ENCODE assay signal across 21 cellular contexts in genomic region chr7:138952791-138953190, GRCh38. TPM values are rescaled to one million over a fixed set of nuclear protein-coding genes. Genes with fewer than 3 reads are reported as not detected.
A peak's percentile ranks its signal among the peaks of the same experiment; 100 is the strongest.
DNase-seq lines count a peak whose midpoint lies in the region; ATAC-seq and TF ChIP-seq lines count a peak whose summit lies in the region.
"Had no signal": no experiment of that assay in that cellular context is flagged by ENCODE, and none has a peak within 500 bp of the region (broad histone marks: within the 10 kb centered on the region; RNA-seq: fewer than 3 reads in every experiment).

No MANE protein-coding gene starts in this region.

- H3K79me1 ChIP-seq in trophoblast cell (ENCODE audit: low read length), result peaks cover 4% of the 10 kb centered on the region

- no peak overlapping the region for H2BK12ac ChIP-seq in trophoblast cell (ENCODE audit: low read length)

- H3K4me3 ChIP-seq in foreskin fibroblast (ENCODE audit: low read depth in 1 of 2, low read length in 2 of 2) (no peak overlapping the region), trophoblast cell (ENCODE audit: low read depth, low read length) (no peak overlapping the region), tibial artery (no peak overlapping the region)
- H3K4me3 ChIP-seq: GM12878, GM23248, HAP-1 had no signal

- H3K79me2 ChIP-seq in trophoblast cell (ENCODE audit: control insufficient read depth, insufficient read depth, low read length, poor library complexity), result peaks cover 5% of the 10 kb centered on the region

- H3K9me3 ChIP-seq in trophoblast cell (ENCODE audit: insufficient read depth, low read depth, low read length), result peaks cover 2% of the 10 kb centered on the region
- H3K9me3 ChIP-seq in tibial artery, result no peaks in the 10 kb centered on the region
- H3K9me3 ChIP-seq: BE2C, HAP-1 had no signal

- no peak overlapping the region for H2AK5ac ChIP-seq in trophoblast cell (ENCODE audit: low read length)

- no peak overlapping the region for H2BK5ac ChIP-seq in trophoblast cell (ENCODE audit: low read depth, low read length, poor library complexity)

- no peak overlapping the region for H3K14ac ChIP-seq in trophoblast cell (ENCODE audit: low read length)

- no peak overlapping the region for H3K18ac ChIP-seq in trophoblast cell (ENCODE audit: low read length)

- ATAC-seq in HG03439 (IDR thresholded peaks at IDR 0.05; ENCODE audit: unreplicated experiment), result no peak
- ATAC-seq in GM21381 (IDR thresholded peaks at IDR 0.05; ENCODE audit: unreplicated experiment), result no peak
- ATAC-seq: GM12878 had no signal

- no peak overlapping the region for H3K4ac ChIP-seq in trophoblast cell (ENCODE audit: low read depth, low read length)

- H4K12ac ChIP-seq in trophoblast cell (ENCODE audit: low read depth, low read length), result no peak overlapping the region

- H3K4me1 ChIP-seq in trophoblast cell (ENCODE audit: control insufficient read depth in 1 of 2, insufficient read depth in 2 of 2, low read length in 2 of 2), result peaks cover 10 to 20% of the 10 kb centered on the region in 2 experiments
- H3K4me1 ChIP-seq in tibial artery, result no peaks in the 10 kb centered on the region
- H3K4me1 ChIP-seq: HAP-1 had no signal

- H2BK120ac ChIP-seq in trophoblast cell (ENCODE audit: insufficient read depth, low read length, poor library complexity), result no peak overlapping the region

- no peak overlapping the region for H2AFZ ChIP-seq in trophoblast cell (ENCODE audit: insufficient read depth, low read length, poor library complexity)
- H2AFZ ChIP-seq: GM23248 had no signal

- H3K27me3 ChIP-seq in trophoblast cell (ENCODE audit: insufficient read depth, low read length) (no peaks in the 10 kb centered on the region), tibial artery (no peaks in the 10 kb centered on the region)
- H3K27me3 ChIP-seq: BE2C had no signal

- DNase-seq in LHCN-M2 (ENCODE audit: low read depth) (peak; percentile 53), amniotic epithelial cell (ENCODE audit: low read depth) (peak; percentile 77), foreskin fibroblast (peak; percentile 13 to 27), trophoblast cell (peak; percentile 76 to 90), tibial artery (no peak), T1000 (lab: John Stamatoyannopoulos, UW) (no peak)
- DNase-seq: ACHN; BE2C; C1 segment of cervical spinal cord; CD4-positive, CD25-positive, alpha-beta regulatory T cell; CD8-positive, alpha-beta memory T cell; COR-L47; DMS 273 treated with DMSO at 0.1 percent for 48 hours; DMS53; DND-41; EL; GM23248 had no signal

- no CpG with 5 or more reads among the region's 6 CpGs for WGBS in trophoblast cell (ENCODE audit: extremely low coverage, insufficient coverage, insufficient read length)

- no peak overlapping the region for H3K9ac ChIP-seq in trophoblast cell (ENCODE audit: low read length)
- H3K9ac ChIP-seq: GM23248 had no signal

- H3K36me3 ChIP-seq in trophoblast cell (ENCODE audit: control insufficient read depth in 1 of 2, insufficient read depth in 2 of 2, low read length in 2 of 2), result no peaks in the 10 kb centered on the region
- H3K36me3 ChIP-seq in tibial artery, result no peaks in the 10 kb centered on the region
- H3K36me3 ChIP-seq: BE2C, HAP-1 had no signal

- intact Hi-C loops in tibial artery (cut with DNase I; ENCODE audit: low total_unique reads), result no loop called here

- H3K4me2 ChIP-seq in trophoblast cell (ENCODE audit: low read length), result no peak overlapping the region

- H4K91ac ChIP-seq in trophoblast cell (ENCODE audit: low read depth, low read length), result no peak overlapping the region

- H4K8ac ChIP-seq in trophoblast cell (ENCODE audit: low read depth, low read length), result no peak overlapping the region

- H3K27ac ChIP-seq in trophoblast cell (ENCODE audit: low read depth, low read length) (no peak overlapping the region), tibial artery (no peak overlapping the region)
- H3K27ac ChIP-seq: GM23248 had no signal

- no peak overlapping the region for H3K23ac ChIP-seq in trophoblast cell (ENCODE audit: low read length)

- TF ChIP-seq CTCF in foreskin fibroblast (IDR thresholded peaks at IDR 0.05; ENCODE audit: low read depth, low read length) (no peak), tibial artery (IDR thresholded peaks at IDR 0.05) (no peak)

RNA-seq across cellular contexts. Expression of gene KIAA1549, which starts 28.4 kb away (rescaled TPM):
- total RNA-seq in LHCN-M2 (2014; rRNA removed), result 2.5 and 3.3 TPM in 2 replicates
- 5.8 TPM for polyA plus RNA-seq in LHCN-M2 (2012)
- 19.0 and 19.5 TPM in 2 replicates for polyA plus RNA-seq in trophoblast cell (2013)
- polyA plus RNA-seq: CD4-positive, CD25-positive, alpha-beta regulatory T cell; CD8-positive, alpha-beta memory T cell had no signal

Comparison
In these comparisons a context has a peak if more than half of its experiments do, and no peak if none do; other contexts are left out.
1. DNase-seq: peak in LHCN-M2 (single experiment), amniotic epithelial cell (single experiment), foreskin fibroblast (2 of 2) and trophoblast cell (2 of 2); none in tibial artery (0 of 2) and T1000 (single experiment).